ENCODE assay signal across 17 cellular contexts in the genomic region with DNA sequence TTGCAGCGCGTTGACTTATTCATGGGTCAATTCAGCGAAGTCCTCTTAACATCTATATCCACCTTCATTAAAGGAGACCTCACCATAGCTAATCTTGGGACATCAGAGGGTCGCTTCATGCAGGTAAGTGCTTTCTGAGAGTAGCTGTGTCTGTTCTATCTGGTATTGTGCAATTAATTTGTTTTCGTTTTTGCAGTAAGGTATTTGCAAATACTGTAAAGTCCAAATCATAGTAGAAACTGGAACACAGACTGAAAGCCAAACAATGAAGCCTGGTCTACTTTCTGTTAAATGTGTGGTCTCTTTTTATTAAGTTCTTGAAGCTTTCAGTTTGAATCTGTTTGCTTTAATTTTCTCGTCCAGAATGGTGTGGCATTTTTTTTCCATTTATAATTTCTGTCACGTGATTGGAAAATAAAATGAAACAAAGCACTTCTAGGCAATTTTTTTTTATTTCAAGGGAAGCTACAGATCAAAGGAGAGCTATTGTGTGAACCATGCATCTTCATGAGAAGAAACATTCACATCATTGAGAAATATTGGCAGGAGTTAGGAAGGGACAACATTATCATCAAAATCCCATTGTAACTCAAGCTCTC. TPM values are rescaled to one million over a fixed set of nuclear protein-coding genes. Genes with fewer than 3 reads are reported as not detected.
DNase-seq lines count a peak whose midpoint lies in the region; ATAC-seq lines count a peak whose summit lies in the region.
"Had no signal": no experiment of that assay in that cellular context is flagged by ENCODE, and none has a peak within 500 bp of the region (broad histone marks: within the 10 kb centered on the region; RNA-seq: fewer than 3 reads in every experiment).

No MANE protein-coding gene starts in this region.

- peak overlapping the region; percentile 3 for H3K4me3 ChIP-seq in skeletal muscle satellite cell (ENCODE audit: low read length)

- no peaks in the 10 kb centered on the region for H3K9me3 ChIP-seq in skeletal muscle satellite cell (replicated peaks; ENCODE audit: low read length)

- peak overlapping the region; percentile 39 for H3K27ac ChIP-seq in angular gyrus (ENCODE audit: low read depth, low read length)

- no peaks in the 10 kb centered on the region for H3K4me1 Mint-ChIP-seq in activated T-helper 2 cell treated with anti-CD3 and anti-CD28 coated beads, Interferon-gamma antibody, Interleukin-2, Interleukin-4, amounts not matched to agents 10 μg/mL and 5 μg/mL and 100 μg/mL, durations not matched to agents 14 hours and 24 hours and 36 hours (ENCODE audit: low read depth)

- H3K4me1 ChIP-seq in skeletal muscle satellite cell (ENCODE audit: control insufficient read depth, insufficient read depth, low read length), result peaks cover 67% of the 10 kb centered on the region

- peaks cover 39% of the 10 kb centered on the region for H3K36me3 ChIP-seq in skeletal muscle satellite cell (ENCODE audit: insufficient read depth, low read length)

- H3K4me3 Mint-ChIP-seq in activated T-helper 2 cell treated with anti-CD3 and anti-CD28 coated beads, Interferon-gamma antibody, Interleukin-2, Interleukin-4, amounts not matched to agents 10 μg/mL and 5 μg/mL and 100 μg/mL, durations not matched to agents 14 hours and 24 hours and 36 hours (ENCODE audit: low read depth), result no peak overlapping the region
- H3K4me3 Mint-ChIP-seq: CD14-positive monocyte, H9 had no signal

- DNase-seq in DMS79 (lab: John Stamatoyannopoulos, UW) (peak; percentile 33), left lobe of liver (ENCODE audit: low spot score) (no peak), NCI-H345 (lab: John Stamatoyannopoulos, UW) (no peak), activated gamma-delta T cell treated with Interleukin-2 at 50 U/mL for 16 hours (no peak)
- no peak for DNase-seq in activated T-helper 2 cell treated with anti-CD3 and anti-CD28 coated beads, Interferon-gamma antibody, Interleukin-2, Interleukin-4, amounts not matched to agents 10 μg/mL and 5 μg/mL and 100 μg/mL, durations not matched to agents 14 hours and 24 hours and 36 hours (ENCODE audit: low spot score)
- DNase-seq in activated CD4-positive, alpha-beta T cell treated with anti-CD3 and anti-CD28 coated beads for 4 hours, result no peak
- DNase-seq: COR-L47, H9, NCI-H1092, NCI-H1694 treated with DMSO at 0.1 percent for 48 hours, NCI-H446 treated with DMSO at 0.1 percent for 48 hours, NCI-H748 treated with DMSO at 0.1 percent for 48 hours, Right ventricle myocardium superior had no signal

- H3K27ac Mint-ChIP-seq in activated T-helper 2 cell treated with anti-CD3 and anti-CD28 coated beads, Interferon-gamma antibody, Interleukin-2, Interleukin-4, amounts not matched to agents 10 μg/mL and 5 μg/mL and 100 μg/mL, durations not matched to agents 14 hours and 24 hours and 36 hours, result no peak overlapping the region
- H3K27ac Mint-ChIP-seq: CD14-positive monocyte, H9 had no signal

- H3K27me3 ChIP-seq in skeletal muscle satellite cell (ENCODE audit: control insufficient read depth, insufficient read depth, low read length), result no peaks in the 10 kb centered on the region

- ATAC-seq in left lobe of liver, result peak; percentile 64
- ATAC-seq: Panc1 had no signal

- no peaks in the 10 kb centered on the region for H3K36me3 Mint-ChIP-seq in activated T-helper 2 cell treated with anti-CD3 and anti-CD28 coated beads, Interferon-gamma antibody, Interleukin-2, Interleukin-4, amounts not matched to agents 10 μg/mL and 5 μg/mL and 100 μg/mL, durations not matched to agents 14 hours and 24 hours and 36 hours (ENCODE audit: low read depth)
- H3K36me3 Mint-ChIP-seq: CD14-positive monocyte had no signal

- H3K9me3 Mint-ChIP-seq in activated T-helper 2 cell treated with anti-CD3 and anti-CD28 coated beads, Interferon-gamma antibody, Interleukin-2, Interleukin-4, amounts not matched to agents 10 μg/mL and 5 μg/mL and 100 μg/mL, durations not matched to agents 14 hours and 24 hours and 36 hours, result no peaks in the 10 kb centered on the region
- H3K9me3 Mint-ChIP-seq: CD14-positive monocyte, H9 had no signal

- H3K4me2 ChIP-seq in skeletal muscle satellite cell (ENCODE audit: low read length), result peak overlapping the region; percentile 67

- peaks cover 4% of the 10 kb centered on the region for H3K27me3 Mint-ChIP-seq in activated T-helper 2 cell treated with anti-CD3 and anti-CD28 coated beads, Interferon-gamma antibody, Interleukin-2, Interleukin-4, amounts not matched to agents 10 μg/mL and 5 μg/mL and 100 μg/mL, durations not matched to agents 14 hours and 24 hours and 36 hours (ENCODE audit: low read depth)

- no peak overlapping the region for H3K9ac ChIP-seq in skeletal muscle satellite cell (ENCODE audit: low read depth, low read length)

- intact Hi-C loops in activated T-helper 2 cell treated with anti-CD3 and anti-CD28 coated beads, Interferon-gamma antibody, Interleukin-2, Interleukin-4, amounts not matched to agents 10 μg/mL and 5 μg/mL and 100 μg/mL, durations not matched to agents 14 hours and 24 hours and 36 hours (cut with micrococcal nuclease), result no loop called here

RNA-seq across cellular contexts. Expression of a gene that starts 59.8 kb away (rescaled TPM):
- total RNA-seq in left lobe of liver, result 32.2 TPM
- 55.9 and 94.8 TPM in 2 replicates for total RNA-seq in skeletal muscle satellite cell (2012; rRNA removed)
- total RNA-seq in activated T-helper 2 cell treated with anti-CD3 and anti-CD28 coated beads, Interferon-gamma antibody, Interleukin-2, Interleukin-4, amounts not matched to agents 10 μg/mL and 5 μg/mL and 100 μg/mL, durations not matched to agents 14 hours and 24 hours and 36 hours, result 1.5 TPM in 2 replicates

Comparison
In these comparisons a context has a peak if more than half of its experiments do, and no peak if none do; other contexts are left out.
1. RNA of a gene that starts 59.8 kb away (total RNA-seq): 32.2 TPM in left lobe of liver (single experiment); 1.5 TPM in activated T-helper 2 cell treated with anti-CD3 and anti-CD28 coated beads, Interferon-gamma antibody, Interleukin-2, Interleukin-4, amounts not matched to agents 10 μg/mL and 5 μg/mL and 100 μg/mL, durations not matched to agents 14 hours and 24 hours and 36 hours; every median in the first group is over 10 times any median in the second.